In the genomic region with DNA sequence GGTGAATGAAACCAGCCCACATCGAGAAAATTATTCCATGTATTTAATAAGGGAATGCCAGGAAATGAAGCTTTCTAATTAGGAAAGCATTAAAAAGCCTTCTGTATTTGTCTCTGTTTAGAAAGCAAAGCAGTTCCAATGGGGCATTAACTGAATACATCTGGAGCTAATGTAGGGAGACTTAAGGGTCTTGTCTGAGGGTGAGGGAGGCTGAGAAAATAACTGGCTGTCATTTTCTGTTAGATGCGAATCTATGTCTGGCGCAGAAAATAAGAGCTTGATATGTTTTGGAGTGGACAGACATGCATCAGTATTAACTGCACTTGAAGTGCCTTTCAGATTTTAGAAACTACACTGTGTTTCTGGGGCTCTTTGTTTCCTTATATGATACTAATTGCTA, we compare ENCODE assay signal across 22 cellular contexts.
DNase-seq lines count a peak whose midpoint lies in the region; ATAC-seq and TF ChIP-seq lines count a peak whose summit lies in the region.
"Had no signal": no experiment of that assay in that cellular context is flagged by ENCODE, and none has a peak within 500 bp of the region (broad histone marks: within the 10 kb centered on the region; RNA-seq: fewer than 3 reads in every experiment).

No MANE protein-coding gene starts in this region.

- H3K4me2 ChIP-seq in SK-N-SH (peak overlapping the region; percentile 71), fibroblast of lung (ENCODE audit: extremely low read depth, insufficient read depth, low read length) (peak overlapping the region; percentile 4)

- peaks cover 50 to 63% of the 10 kb centered on the region in 2 donors for H3K36me3 Mint-ChIP-seq in CD4-positive, alpha-beta memory T cell
- peaks cover 41% of the 10 kb centered on the region for H3K36me3 Mint-ChIP-seq in activated CD4-positive, alpha-beta memory T cell treated with anti-CD3 and anti-CD28 coated beads, Interleukin-2, amount 10 ng/mL, durations not matched to agents 7 days and 5 days (ENCODE audit: low read depth)

- H3K27ac ChIP-seq in CD4-positive, alpha-beta memory T cell (ENCODE audit: low read depth, low read length) = no peak overlapping the region
- peak overlapping the region; percentile 85 to 94 for H3K27ac ChIP-seq in SK-N-SH (ENCODE audit: low read depth in 2 of 2, low read length in 1 of 2)
- peak overlapping the region; percentile 79 for H3K27ac ChIP-seq in fibroblast of lung (ENCODE audit: insufficient read depth, low read length)
- H3K27ac ChIP-seq in gastrocnemius medialis = peak overlapping the region; percentile 78 to 91 (median 83)
- H3K27ac ChIP-seq: right lobe of liver, suprapubic skin had no signal

- H3K9me3 ChIP-seq in CD4-positive, alpha-beta memory T cell (ENCODE audit: control insufficient read depth in 1 of 2, low read length in 2 of 2) = no peaks in the 10 kb centered on the region
- H3K9me3 ChIP-seq in SK-N-SH (no peaks in the 10 kb centered on the region), fibroblast of lung (ENCODE audit: control insufficient read depth, insufficient read depth, low read depth, low read length) (no peaks in the 10 kb centered on the region), gastrocnemius medialis (no peaks in the 10 kb centered on the region)
- H3K9me3 ChIP-seq: right lobe of liver, suprapubic skin had no signal

- H3K9ac ChIP-seq in SK-N-SH = peak overlapping the region; percentile 33; the same call in 1 of the 2 replicates
- H3K9ac ChIP-seq in fibroblast of lung (ENCODE audit: insufficient read depth, low read length) = no peak overlapping the region

- H3K4me3 Mint-ChIP-seq in CD4-positive, alpha-beta memory T cell = no peak overlapping the region
- H3K4me3 Mint-ChIP-seq in activated CD4-positive, alpha-beta memory T cell treated with anti-CD3 and anti-CD28 coated beads, Interleukin-2, amount 10 ng/mL, durations not matched to agents 7 days and 5 days = no peak overlapping the region

- in situ Hi-C loops in gastrocnemius medialis (cut with MboI; ENCODE audit: low sequenced_read_pairs in 4 of 4) = loop anchor here in 1 of 4 donors (25.0 kb wide), 1 partner anchor 97 kb away; no protein-coding TSS in a partner anchor

- H4K20me1 ChIP-seq in SK-N-SH (ENCODE audit: insufficient read depth) = no peaks in the 10 kb centered on the region
- H4K20me1 ChIP-seq in fibroblast of lung (ENCODE audit: control insufficient read depth, extremely low read depth, insufficient read depth, low read length) = no peaks in the 10 kb centered on the region

- peaks cover 18% of the 10 kb centered on the region for H3K36me3 ChIP-seq in CD4-positive, alpha-beta memory T cell (ENCODE audit: insufficient read depth, low read length)
- H3K36me3 ChIP-seq in SK-N-SH (replicated peaks in 1 of 2; ENCODE audit: control insufficient read depth in 1 of 2, insufficient read depth in 2 of 2, low read length in 1 of 2) (peaks cover 2 to 17% of the 10 kb centered on the region in 2 experiments), fibroblast of lung (ENCODE audit: control insufficient read depth, insufficient read depth, low read length) (peaks cover 5% of the 10 kb centered on the region), gastrocnemius medialis (peaks cover 0 to 14% of the 10 kb centered on the region in 2 donors)

- ATAC-seq in gastrocnemius medialis = no peak
- ATAC-seq in GM21360 (IDR thresholded peaks at IDR 0.05; ENCODE audit: unreplicated experiment) = no peak
- no peak for ATAC-seq in HG02973 (IDR thresholded peaks at IDR 0.05; ENCODE audit: unreplicated experiment)
- no peak for ATAC-seq in GM19463 (IDR thresholded peaks at IDR 0.05; ENCODE audit: unreplicated experiment)
- ATAC-seq: GM12878, right lobe of liver had no signal

- no peak overlapping the region for H3K4me3 ChIP-seq in CD4-positive, alpha-beta memory T cell (ENCODE audit: low read length in 2 of 2)
- peak overlapping the region in 1 of 2 experiments; percentile 30; a peak in 2 of 4 replicates for H3K4me3 ChIP-seq in SK-N-SH (ENCODE audit: low read depth in 2 of 2, low read length in 1 of 2)
- H3K4me3 ChIP-seq in fibroblast of lung (replicated peaks in 1 of 4; ENCODE audit: control extremely low read depth in 1 of 4, insufficient read depth in 1 of 4, low read depth in 3 of 4, low read length in 4 of 4) = no peak overlapping the region
- H3K4me3 ChIP-seq in gastrocnemius medialis = no peak overlapping the region
- H3K4me3 ChIP-seq: GM12878, right lobe of liver, suprapubic skin had no signal

- TF ChIP-seq CTCF in SK-N-SH (IDR thresholded peaks at IDR 0.05) (no peak), fibroblast of lung (conservative IDR thresholded peaks at IDR 0.05 in 1 of 2, IDR thresholded peaks at IDR 0.05 in 1 of 2; ENCODE audit: low read depth in 1 of 2, low read length in 2 of 2) (no peak), gastrocnemius medialis (IDR thresholded peaks at IDR 0.05 in 4 of 5, conservative IDR thresholded peaks at IDR 0.05 in 1 of 5) (no peak)

- peak overlapping the region in 4 of 7 donors; percentile 17 to 86 (median 50) for H3K27ac Mint-ChIP-seq in CD4-positive, alpha-beta memory T cell
- no peak overlapping the region for H3K27ac Mint-ChIP-seq in activated CD4-positive, alpha-beta memory T cell treated with anti-CD3 and anti-CD28 coated beads, Interleukin-2, amount 10 ng/mL, durations not matched to agents 7 days and 5 days

- H3K9me3 Mint-ChIP-seq in CD4-positive, alpha-beta memory T cell = peaks cover 0 to 4% (median 0%) of the 10 kb centered on the region in 8 donors
- H3K9me3 Mint-ChIP-seq in activated CD4-positive, alpha-beta memory T cell treated with anti-CD3 and anti-CD28 coated beads, Interleukin-2, amount 10 ng/mL, durations not matched to agents 7 days and 5 days = no peaks in the 10 kb centered on the region

- peak in 1 of 2 experiments; percentile 66; a peak in 2 of 4 replicates for TF ChIP-seq EP300 in SK-N-SH (IDR thresholded peaks at IDR 0.05; ENCODE audit: borderline replicate concordance in 1 of 2, low read depth in 1 of 2, low read length in 1 of 2)

- intact Hi-C loops in CD4-positive, alpha-beta memory T cell (cut with micrococcal nuclease) = no loop called here
- intact Hi-C loops in gastrocnemius medialis (cut with DNase I; ENCODE audit: low total_unique reads) = loop anchor here (5.0 kb wide), 1 partner anchor 102 kb away; no protein-coding TSS in a partner anchor

- H3K27me3 ChIP-seq in CD4-positive, alpha-beta memory T cell (ENCODE audit: insufficient read depth, low read length) = no peaks in the 10 kb centered on the region
- H3K27me3 ChIP-seq in SK-N-SH (ENCODE audit: insufficient read depth) = no peaks in the 10 kb centered on the region
- H3K27me3 ChIP-seq in fibroblast of lung (ENCODE audit: control insufficient read depth, insufficient read depth, low read length) = no peaks in the 10 kb centered on the region
- H3K27me3 ChIP-seq in gastrocnemius medialis = no peaks in the 10 kb centered on the region
- H3K27me3 ChIP-seq: dorsolateral prefrontal cortex, right lobe of liver, suprapubic skin had no signal

- H3K4me1 ChIP-seq in CD4-positive, alpha-beta memory T cell (ENCODE audit: insufficient read depth, low read length) = peaks cover 25% of the 10 kb centered on the region
- H3K4me1 ChIP-seq in SK-N-SH (ENCODE audit: control insufficient read depth in 1 of 2, insufficient read depth in 2 of 2, low read depth in 1 of 2, low read length in 1 of 2) = peaks cover 25 to 26% of the 10 kb centered on the region in 2 experiments
- peaks cover 22% of the 10 kb centered on the region for H3K4me1 ChIP-seq in fibroblast of lung (ENCODE audit: control insufficient read depth, extremely low read depth, insufficient read depth, low read length)
- H3K4me1 ChIP-seq in gastrocnemius medialis = peaks cover 60 to 65% of the 10 kb centered on the region in 2 donors

- H2AFZ ChIP-seq in SK-N-SH (ENCODE audit: low read depth) (no peak overlapping the region), fibroblast of lung (ENCODE audit: low read length) (no peak overlapping the region)

- no peak for TF ChIP-seq RAD21 in SK-N-SH (IDR thresholded peaks at IDR 0.05; ENCODE audit: low read length)

- no peaks in the 10 kb centered on the region for H3K27me3 Mint-ChIP-seq in CD4-positive, alpha-beta memory T cell
- no peaks in the 10 kb centered on the region for H3K27me3 Mint-ChIP-seq in activated CD4-positive, alpha-beta memory T cell treated with anti-CD3 and anti-CD28 coated beads, Interleukin-2, amount 10 ng/mL, durations not matched to agents 7 days and 5 days

- POLR2A ChIA-PET in CD4-positive, alpha-beta memory T cell (lab: Charles Lee; ENCODE audit: partially characterized antibody) = no interaction called here
- POLR2A ChIA-PET in SK-N-SH (lab: Yijun Ruan, JAX) = no interaction called here
- POLR2A ChIA-PET in activated CD4-positive, alpha-beta memory T cell treated with anti-CD3 and anti-CD28 coated beads, Interleukin-2, amount 10 ng/mL, durations not matched to agents 7 days and 5 days (lab: Charles Lee) = no interaction called here

- DNase-seq in CD4-positive, alpha-beta memory T cell = no peak
- DNase-seq in SK-N-SH = peak; percentile 62
- no peak for DNase-seq in fibroblast of lung (ENCODE audit: low read depth in 2 of 2)
- no peak for DNase-seq in gastrocnemius medialis
- DNase-seq in activated CD4-positive, alpha-beta memory T cell treated with anti-CD3 and anti-CD28 coated beads, Interleukin-2, amount 10 ng/mL, durations not matched to agents 7 days and 5 days = no peak
- DNase-seq: activated CD4-positive, alpha-beta T cell treated with anti-CD3 and anti-CD28 coated beads, Interleukin-2, amount 50 U/mL, for 1 hour; activated naive CD4-positive, alpha-beta T cell treated with Interleukin-2 at 50 U/mL for 16 hours; activated T-cell treated with anti-CD3 and anti-CD28 coated beads for 4 hours; dorsolateral prefrontal cortex; GDM1; hippocampal formation; kidney; NCI-H2029; NCI-H524 treated with DMSO at 0.1 percent for 48 hours; nucleus accumbens; right lobe of liver; stimulated activated CD4-positive, alpha-beta T cell treated with anti-CD3 and anti-CD28 coated beads, Interleukin-4, amount 100 ng/mL, for 1 hour had no signal

- peaks cover 26% of the 10 kb centered on the region for H3F3A ChIP-seq in SK-N-SH (replicated peaks; ENCODE audit: insufficient read depth)

- peaks cover 30 to 50% (median 34%) of the 10 kb centered on the region in 4 donors for H3K4me1 Mint-ChIP-seq in CD4-positive, alpha-beta memory T cell
- peaks cover 28% of the 10 kb centered on the region for H3K4me1 Mint-ChIP-seq in activated CD4-positive, alpha-beta memory T cell treated with anti-CD3 and anti-CD28 coated beads, Interleukin-2, amount 10 ng/mL, durations not matched to agents 7 days and 5 days

- H3K9me2 ChIP-seq in SK-N-SH = no peaks in the 10 kb centered on the region

- WGBS in SK-N-SH (ENCODE audit: low lambda C conversion rate) = 31% methylated on average over 3 of the region's 3 CpGs

- H3K79me2 ChIP-seq in SK-N-SH (ENCODE audit: insufficient read depth) (no peaks in the 10 kb centered on the region), fibroblast of lung (ENCODE audit: control insufficient read depth, insufficient read depth, low read length) (peaks cover 3% of the 10 kb centered on the region)

- CTCF ChIA-PET in CD4-positive, alpha-beta memory T cell (lab: Charles Lee; ENCODE audit: partially characterized antibody) = interaction anchor here (0.9 to 1.2 kb wide), 2 partner anchors 41 to 611 kb away, joined by 3 to 4 read pairs; no protein-coding TSS in a partner anchor
- CTCF ChIA-PET in SK-N-SH (lab: Yijun Ruan, JAX) = interaction anchor here (0.6 to 1.1 kb wide), 3 partner anchors 16 to 187 kb away, joined by 3 to 5 read pairs (median 4); no protein-coding TSS in a partner anchor
- CTCF ChIA-PET in activated CD4-positive, alpha-beta memory T cell treated with anti-CD3 and anti-CD28 coated beads, Interleukin-2, amount 10 ng/mL, durations not matched to agents 7 days and 5 days (lab: Charles Lee) = no interaction called here

- no peak for TF ChIP-seq POLR2A in gastrocnemius medialis (IDR thresholded peaks at IDR 0.05)
